Comparison of ENCODE assay signal across 8 cellular contexts in the genomic region with DNA sequence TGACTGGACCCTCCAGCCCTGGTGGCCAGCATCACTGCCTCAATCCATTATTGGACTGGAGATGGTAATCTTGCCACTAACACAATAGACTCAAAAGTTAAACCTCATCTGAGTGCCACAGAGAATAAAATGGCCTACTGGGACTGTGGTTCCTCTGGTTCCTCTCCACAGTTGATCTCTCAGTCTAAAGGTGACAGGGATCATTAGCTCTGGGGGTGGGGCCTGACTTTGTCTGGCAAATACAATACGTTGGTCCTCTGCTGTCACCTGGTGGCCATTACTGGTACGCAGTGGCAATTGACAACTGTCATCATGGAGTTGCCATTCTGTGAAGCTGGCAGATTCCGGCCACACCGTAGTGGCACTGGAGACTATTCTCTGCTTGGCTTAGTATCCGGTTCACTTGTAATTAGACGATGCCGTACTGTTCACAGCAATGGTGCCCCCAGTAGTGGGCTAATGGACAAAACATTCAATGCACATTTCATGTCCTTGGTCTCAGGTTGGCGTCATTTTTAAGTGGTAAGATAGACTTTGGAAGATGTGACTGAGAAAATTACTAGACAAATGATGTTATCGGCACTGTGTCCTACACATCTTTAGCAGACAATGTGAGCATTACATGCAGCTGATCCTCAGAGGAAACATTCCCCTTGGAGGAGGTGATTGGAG.
A peak's percentile ranks its signal among the peaks of the same experiment; 100 is the strongest.
DNase-seq lines count a peak whose midpoint lies in the region; ATAC-seq and TF ChIP-seq lines count a peak whose summit lies in the region.

No MANE protein-coding gene starts in this region.

- ATAC-seq in HG02885 (IDR thresholded peaks at IDR 0.05; ENCODE audit: poor library complexity, unreplicated experiment) = peak; percentile 96

- no peak overlapping the region for H3K4me3 ChIP-seq in astrocyte of the cerebellum (ENCODE audit: low read depth, low read length)

- DNase-seq in NCI-H524 (lab: John Stamatoyannopoulos, UW) = peak; percentile 72 to 78
- DNase-seq in NCI-H524 treated with DMSO at 0.1 percent for 48 hours (lab: John Stamatoyannopoulos, UW) = no peak
- DNase-seq in NCI-H1694 treated with DMSO at 0.1 percent for 48 hours (lab: John Stamatoyannopoulos, UW) = peak; percentile 1
- peak; percentile 62 for DNase-seq in T-helper 9 cell
- peak; percentile 20 for DNase-seq in astrocyte of the cerebellum (ENCODE audit: low read depth)
- DNase-seq in hypothalamus (lab: John Stamatoyannopoulos, UW) = peak in 39 of 51 donors; percentile 1 to 68 (median 19)
- peak; percentile 57 to 88 for DNase-seq in stimulated activated CD4-positive, alpha-beta T cell treated with anti-CD3 and anti-CD28 coated beads, Interleukin-12 subunit alpha, Interleukin-12 subunit beta, amount 100 ng/mL, for 24 hours (ENCODE audit: low read depth in 2 of 2)

- TF ChIP-seq CTCF in astrocyte of the cerebellum (IDR thresholded peaks at IDR 0.05; ENCODE audit: low read depth, low read length, missing control alignments) = peak; percentile 93

- in situ Hi-C loops in astrocyte of the cerebellum (cut with HindIII; ENCODE audit: low sequenced_read_pairs) = no loop called here
